In genomic region chr12:27844427-27845090, GRCh38 we compare ENCODE assay signal across 16 cellular contexts.
DNase-seq lines count a peak whose midpoint lies in the region; ATAC-seq and TF ChIP-seq lines count a peak whose summit lies in the region.
"Had no signal": no experiment of that assay in that cellular context is flagged by ENCODE, and none has a peak within 500 bp of the region (broad histone marks: within the 10 kb centered on the region; RNA-seq: fewer than 3 reads in every experiment).

No MANE protein-coding gene starts in this region.

- no peak overlapping the region; the same call in 1 of the 2 replicates for H2AFZ ChIP-seq in OCI-LY1 (ENCODE audit: low read length)

- H3K79me2 ChIP-seq in OCI-LY1 (ENCODE audit: insufficient read depth, low read length): no peaks in the 10 kb centered on the region

- H3K36me3 Mint-ChIP-seq in activated CD4-positive, alpha-beta T cell treated with anti-CD3 and anti-CD28 coated beads, Interleukin-2, amount 10 ng/mL, durations not matched to agents 24 days and 14 days (ENCODE audit: low read depth): peaks cover 2% of the 10 kb centered on the region
- H3K36me3 Mint-ChIP-seq in endothelial cell (ENCODE audit: low read depth, unreplicated experiment): no peaks in the 10 kb centered on the region

- H4K20me1 ChIP-seq in OCI-LY1 (ENCODE audit: insufficient read depth, low read length): no peaks in the 10 kb centered on the region

- DNase-seq in G401 (ENCODE audit: low spot score) (peak; percentile 92), cerebellum (ENCODE audit: low spot score) (peak; percentile 67), left lung (no peak), endothelial cell (ENCODE audit: low spot score) (no peak), prostate gland (ENCODE audit: low spot score) (no peak)
- no peak for DNase-seq in activated CD4-positive, alpha-beta T cell treated with anti-CD3 and anti-CD28 coated beads, Interleukin-2, amount 10 ng/mL, durations not matched to agents 24 days and 14 days
- DNase-seq: activated CD4-positive, alpha-beta T cell treated with anti-CD3 and anti-CD28 coated beads, Interleukin-2, amount 50 U/mL, for 48 hours; H9; midbrain; NCI-H1694 treated with DMSO at 0.1 percent for 48 hours; NCI-H526; SIG-M5; stimulated activated CD4-positive, alpha-beta T cell treated with anti-CD3 and anti-CD28 coated beads, Interleukin-15, amount 100 ng/mL, for 24 hours; T1000 had no signal

- peaks cover 12% of the 10 kb centered on the region for H3K27me3 Mint-ChIP-seq in activated CD4-positive, alpha-beta T cell treated with anti-CD3 and anti-CD28 coated beads, Interleukin-2, amount 10 ng/mL, durations not matched to agents 24 days and 14 days
- H3K27me3 Mint-ChIP-seq in endothelial cell (ENCODE audit: unreplicated experiment): no peaks in the 10 kb centered on the region

- H3K27me3 ChIP-seq in OCI-LY1 (ENCODE audit: insufficient read depth, low read length) (no peaks in the 10 kb centered on the region), left lung (no peaks in the 10 kb centered on the region), prostate gland (replicated peaks; ENCODE audit: insufficient read depth) (no peaks in the 10 kb centered on the region)

- no peaks in the 10 kb centered on the region for H3F3A ChIP-seq in OCI-LY1 (ENCODE audit: insufficient read depth, low read length)

- ATAC-seq in left lung (peak; percentile 57), GM18502 (IDR thresholded peaks at IDR 0.05; ENCODE audit: poor library complexity, unreplicated experiment) (no peak)

- TF ChIP-seq POLR2A in prostate gland (IDR thresholded peaks at IDR 0.05): no peak

- TF ChIP-seq CTCF in OCI-LY1 (IDR thresholded peaks at IDR 0.05; ENCODE audit: low read length) (no peak), left lung (IDR thresholded peaks at IDR 0.05) (no peak), endothelial cell (IDR thresholded peaks at IDR 0.05; ENCODE audit: unreplicated experiment) (no peak), prostate gland (IDR thresholded peaks at IDR 0.05) (no peak)

- H3K4me2 ChIP-seq in OCI-LY1 (ENCODE audit: low read length): peak overlapping the region; percentile 19; the same call in 1 of the 2 replicates

- no peaks in the 10 kb centered on the region for H3K9me3 ChIP-seq in OCI-LY1 (ENCODE audit: low read length)
- H3K9me3 ChIP-seq in left lung: no peaks in the 10 kb centered on the region
- H3K9me3 ChIP-seq in prostate gland: no peaks in the 10 kb centered on the region

- H3K36me3 ChIP-seq in OCI-LY1 (ENCODE audit: insufficient read depth, low read length) (no peaks in the 10 kb centered on the region), left lung (no peaks in the 10 kb centered on the region), prostate gland (no peaks in the 10 kb centered on the region)

- H3K4me3 ChIP-seq in OCI-LY1 (ENCODE audit: low read depth, low read length, poor library complexity, severe bottlenecking) (no peak overlapping the region), left lung (no peak overlapping the region), prostate gland (no peak overlapping the region)

- 50% methylated on average over 15 of the region's 15 CpGs for WGBS in prostate gland

- in situ Hi-C loops in G401 (cut with HindIII; ENCODE audit: low sequenced_read_pairs): no loop called here

- H3K27ac ChIP-seq in OCI-LY1 (ENCODE audit: low read depth, low read length, poor library complexity, severe bottlenecking) (peak overlapping the region; percentile 71), left lung (no peak overlapping the region), prostate gland (no peak overlapping the region)

- no peak overlapping the region for H3K4me3 Mint-ChIP-seq in activated CD4-positive, alpha-beta T cell treated with anti-CD3 and anti-CD28 coated beads, Interleukin-2, amount 10 ng/mL, durations not matched to agents 24 days and 14 days
- H3K4me3 Mint-ChIP-seq in endothelial cell (ENCODE audit: unreplicated experiment): no peak overlapping the region
- H3K4me3 Mint-ChIP-seq: H9 had no signal

- H3K9ac ChIP-seq in OCI-LY1 (ENCODE audit: low read length): peak overlapping the region; percentile 29; the same call in 1 of the 2 replicates

- no peak overlapping the region for H3K27ac Mint-ChIP-seq in activated CD4-positive, alpha-beta T cell treated with anti-CD3 and anti-CD28 coated beads, Interleukin-2, amount 10 ng/mL, durations not matched to agents 24 days and 14 days
- no peak overlapping the region for H3K27ac Mint-ChIP-seq in endothelial cell (ENCODE audit: unreplicated experiment)
- H3K27ac Mint-ChIP-seq: H9 had no signal

- peaks cover 5% of the 10 kb centered on the region for H3K9me3 Mint-ChIP-seq in activated CD4-positive, alpha-beta T cell treated with anti-CD3 and anti-CD28 coated beads, Interleukin-2, amount 10 ng/mL, durations not matched to agents 24 days and 14 days
- H3K9me3 Mint-ChIP-seq in endothelial cell (ENCODE audit: unreplicated experiment): no peaks in the 10 kb centered on the region

- intact Hi-C loops in left lung (cut with DNase I) (no loop called here), prostate gland (cut with DNase I) (no loop called here)
- intact Hi-C loops in activated CD4-positive, alpha-beta T cell treated with anti-CD3 and anti-CD28 coated beads, Interleukin-2, amount 10 ng/mL, durations not matched to agents 24 days and 14 days (cut with micrococcal nuclease): no loop called here

- H3K4me1 ChIP-seq in OCI-LY1 (ENCODE audit: insufficient read depth, low read length, severe bottlenecking) (peaks cover 54% of the 10 kb centered on the region), left lung (peaks cover 0 to 9% of the 10 kb centered on the region in 2 donors), prostate gland (replicated peaks) (no peaks in the 10 kb centered on the region)

- no peaks in the 10 kb centered on the region for H3K9me2 ChIP-seq in OCI-LY1 (ENCODE audit: low read depth, low read length)

- no peaks in the 10 kb centered on the region for H3K4me1 Mint-ChIP-seq in activated CD4-positive, alpha-beta T cell treated with anti-CD3 and anti-CD28 coated beads, Interleukin-2, amount 10 ng/mL, durations not matched to agents 24 days and 14 days
- no peaks in the 10 kb centered on the region for H3K4me1 Mint-ChIP-seq in endothelial cell (ENCODE audit: unreplicated experiment)
- H3K4me1 Mint-ChIP-seq: H9 had no signal

Comparison
In these comparisons a context has a peak if more than half of its experiments do, and no peak if none do; other contexts are left out.
1. DNase-seq: peak in G401 (single experiment) and cerebellum (single experiment); none in left lung (0 of 2), activated CD4-positive, alpha-beta T cell treated with anti-CD3 and anti-CD28 coated beads, Interleukin-2, amount 10 ng/mL, durations not matched to agents 24 days and 14 days (single experiment), endothelial cell (single experiment) and prostate gland (single experiment).